Comparison of ENCODE assay signal across 1 cellular context in genomic region chr20:45340236-45340847, GRCh38.
A peak's percentile ranks its signal among the peaks of the same experiment; 100 is the strongest.
TF ChIP-seq lines count a peak whose summit lies in the region.

No MANE protein-coding gene starts in this region.

TF ChIP-seq in HepG2, 621 proteins besides CTCF, POLR2A, EP300 and RAD21 (continued from another document and continues in another):
- TF ChIP-seq E2F2 (CRISPR knock-in tag; IDR thresholded peaks at IDR 0.05; ENCODE audit: borderline replicate concordance), result no peak
- no peak for TF ChIP-seq SAFB2 (CRISPR knock-in tag; IDR thresholded peaks at IDR 0.05; ENCODE audit: borderline replicate concordance, low read depth)
- TF ChIP-seq ETV5 (CRISPR knock-in tag; IDR thresholded peaks at IDR 0.05; ENCODE audit: borderline replicate concordance), result peak; percentile 40; the same call in 1 of the 2 replicates
- no peak for TF ChIP-seq ZNF569 (CRISPR knock-in tag; IDR thresholded peaks at IDR 0.05; ENCODE audit: borderline replicate concordance)
- no peak for TF ChIP-seq TBP (CRISPR knock-in tag; IDR thresholded peaks at IDR 0.05)
- peak; percentile 79; the same call in 1 of the 2 replicates for TF ChIP-seq HMG20B (CRISPR knock-in tag; conservative IDR thresholded peaks at IDR 0.05)
- TF ChIP-seq HIVEP1 (CRISPR knock-in tag; IDR thresholded peaks at IDR 0.05), result no peak
- no peak for TF ChIP-seq ZNF296 (CRISPR knock-in tag; conservative IDR thresholded peaks at IDR 0.05)
- no peak for TF ChIP-seq ZNF234 (CRISPR knock-in tag; conservative IDR thresholded peaks at IDR 0.05)
- TF ChIP-seq HNRNPH1 (optimal IDR thresholded peaks at IDR 0.05; ENCODE audit: low read depth, low read length), result no peak
- TF ChIP-seq DDIT3 (CRISPR knock-in tag; IDR thresholded peaks at IDR 0.05), result no peak
- 0 out of 2 replicates have a peak, but pooled peaks have one; percentile 22 for TF ChIP-seq ZNF773 (CRISPR knock-in tag; IDR thresholded peaks at IDR 0.05; ENCODE audit: borderline replicate concordance)
- TF ChIP-seq ZNF782 (CRISPR knock-in tag; IDR thresholded peaks at IDR 0.05; ENCODE audit: borderline replicate concordance), result no peak
- no peak for TF ChIP-seq MYPOP (CRISPR knock-in tag; IDR thresholded peaks at IDR 0.05)
- no peak for TF ChIP-seq ZNF816 (CRISPR knock-in tag; IDR thresholded peaks at IDR 0.05; ENCODE audit: borderline replicate concordance)
- no peak; the same call in 1 of the 2 replicates for TF ChIP-seq ZBTB7A (CRISPR knock-in tag; IDR thresholded peaks at IDR 0.05)
- no peak for TF ChIP-seq ZNF776 (CRISPR knock-in tag; IDR thresholded peaks at IDR 0.05)
- peak; percentile 89; the same call in 1 of the 2 replicates for TF ChIP-seq ZBTB20 (CRISPR knock-in tag; IDR thresholded peaks at IDR 0.05; ENCODE audit: borderline replicate concordance, low read depth)
- no peak for TF ChIP-seq TOE1 (CRISPR knock-in tag; IDR thresholded peaks at IDR 0.05)
- peak; percentile 42; the same call in 1 of the 2 replicates for TF ChIP-seq ZNF264 (CRISPR knock-in tag; IDR thresholded peaks at IDR 0.05)
- no peak for TF ChIP-seq MLLT10 (CRISPR knock-in tag; IDR thresholded peaks at IDR 0.05)
- TF ChIP-seq CEBPG (CRISPR knock-in tag; IDR thresholded peaks at IDR 0.05), result no peak
- TF ChIP-seq IRF2 (CRISPR knock-in tag; IDR thresholded peaks at IDR 0.05), result no peak; the same call in 1 of the 2 replicates
- peak; percentile 59; the same call in 1 of the 2 replicates for TF ChIP-seq ZNF652 (CRISPR knock-in tag; IDR thresholded peaks at IDR 0.05; ENCODE audit: borderline replicate concordance, low read depth)
- TF ChIP-seq ZNF33A (CRISPR knock-in tag; IDR thresholded peaks at IDR 0.05; ENCODE audit: borderline replicate concordance), result no peak
- no peak for TF ChIP-seq PRPF4 (IDR thresholded peaks at IDR 0.05; ENCODE audit: low read depth, low read length, poor library complexity, severe bottlenecking)
- TF ChIP-seq, protein P1, sequence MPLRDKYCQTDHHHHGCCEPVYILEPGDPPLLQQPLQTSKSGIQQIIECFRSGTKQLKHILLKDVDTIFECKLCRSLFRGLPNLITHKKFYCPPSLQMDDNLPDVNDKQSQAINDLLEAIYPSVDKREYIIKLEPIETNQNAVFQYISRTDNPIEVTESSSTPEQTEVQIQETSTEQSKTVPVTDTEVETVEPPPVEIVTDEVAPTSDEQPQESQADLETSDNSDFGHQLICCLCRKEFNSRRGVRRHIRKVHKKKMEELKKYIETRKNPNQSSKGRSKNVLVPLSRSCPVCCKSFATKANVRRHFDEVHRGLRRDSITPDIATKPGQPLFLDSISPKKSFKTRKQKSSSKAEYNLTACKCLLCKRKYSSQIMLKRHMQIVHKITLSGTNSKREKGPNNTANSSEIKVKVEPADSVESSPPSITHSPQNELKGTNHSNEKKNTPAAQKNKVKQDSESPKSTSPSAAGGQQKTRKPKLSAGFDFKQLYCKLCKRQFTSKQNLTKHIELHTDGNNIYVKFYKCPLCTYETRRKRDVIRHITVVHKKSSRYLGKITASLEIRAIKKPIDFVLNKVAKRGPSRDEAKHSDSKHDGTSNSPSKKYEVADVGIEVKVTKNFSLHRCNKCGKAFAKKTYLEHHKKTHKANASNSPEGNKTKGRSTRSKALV (CRISPR knock-in tag; IDR thresholded peaks at IDR 0.05), result no peak
- TF ChIP-seq JUN (CRISPR knock-in tag; IDR thresholded peaks at IDR 0.05), result peak; percentile 77; the same call in 1 of the 2 replicates
- peak; percentile 74 for TF ChIP-seq GFI1 (CRISPR knock-in tag; IDR thresholded peaks at IDR 0.05; ENCODE audit: borderline replicate concordance)
- TF ChIP-seq AHR (CRISPR knock-in tag; IDR thresholded peaks at IDR 0.05), result no peak
- 0 out of 2 replicates have a peak, but pooled peaks have one; percentile 11 for TF ChIP-seq ZNF615 (CRISPR knock-in tag; IDR thresholded peaks at IDR 0.05; ENCODE audit: borderline replicate concordance)
- TF ChIP-seq, protein P2, sequence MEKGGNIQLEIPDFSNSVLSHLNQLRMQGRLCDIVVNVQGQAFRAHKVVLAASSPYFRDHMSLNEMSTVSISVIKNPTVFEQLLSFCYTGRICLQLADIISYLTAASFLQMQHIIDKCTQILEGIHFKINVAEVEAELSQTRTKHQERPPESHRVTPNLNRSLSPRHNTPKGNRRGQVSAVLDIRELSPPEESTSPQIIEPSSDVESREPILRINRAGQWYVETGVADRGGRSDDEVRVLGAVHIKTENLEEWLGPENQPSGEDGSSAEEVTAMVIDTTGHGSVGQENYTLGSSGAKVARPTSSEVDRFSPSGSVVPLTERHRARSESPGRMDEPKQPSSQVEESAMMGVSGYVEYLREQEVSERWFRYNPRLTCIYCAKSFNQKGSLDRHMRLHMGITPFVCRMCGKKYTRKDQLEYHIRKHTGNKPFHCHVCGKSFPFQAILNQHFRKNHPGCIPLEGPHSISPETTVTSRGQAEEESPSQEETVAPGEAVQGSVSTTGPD (CRISPR knock-in tag; IDR thresholded peaks at IDR 0.05), result no peak
- TF ChIP-seq CREM (IDR thresholded peaks at IDR 0.05), result no peak; the same call in 1 of the 2 replicates
- TF ChIP-seq CREM (CRISPR knock-in tag; IDR thresholded peaks at IDR 0.05), result no peak
- peak; percentile 85 for TF ChIP-seq MED1 (CRISPR knock-in tag; IDR thresholded peaks at IDR 0.05)
- TF ChIP-seq, protein P3, sequence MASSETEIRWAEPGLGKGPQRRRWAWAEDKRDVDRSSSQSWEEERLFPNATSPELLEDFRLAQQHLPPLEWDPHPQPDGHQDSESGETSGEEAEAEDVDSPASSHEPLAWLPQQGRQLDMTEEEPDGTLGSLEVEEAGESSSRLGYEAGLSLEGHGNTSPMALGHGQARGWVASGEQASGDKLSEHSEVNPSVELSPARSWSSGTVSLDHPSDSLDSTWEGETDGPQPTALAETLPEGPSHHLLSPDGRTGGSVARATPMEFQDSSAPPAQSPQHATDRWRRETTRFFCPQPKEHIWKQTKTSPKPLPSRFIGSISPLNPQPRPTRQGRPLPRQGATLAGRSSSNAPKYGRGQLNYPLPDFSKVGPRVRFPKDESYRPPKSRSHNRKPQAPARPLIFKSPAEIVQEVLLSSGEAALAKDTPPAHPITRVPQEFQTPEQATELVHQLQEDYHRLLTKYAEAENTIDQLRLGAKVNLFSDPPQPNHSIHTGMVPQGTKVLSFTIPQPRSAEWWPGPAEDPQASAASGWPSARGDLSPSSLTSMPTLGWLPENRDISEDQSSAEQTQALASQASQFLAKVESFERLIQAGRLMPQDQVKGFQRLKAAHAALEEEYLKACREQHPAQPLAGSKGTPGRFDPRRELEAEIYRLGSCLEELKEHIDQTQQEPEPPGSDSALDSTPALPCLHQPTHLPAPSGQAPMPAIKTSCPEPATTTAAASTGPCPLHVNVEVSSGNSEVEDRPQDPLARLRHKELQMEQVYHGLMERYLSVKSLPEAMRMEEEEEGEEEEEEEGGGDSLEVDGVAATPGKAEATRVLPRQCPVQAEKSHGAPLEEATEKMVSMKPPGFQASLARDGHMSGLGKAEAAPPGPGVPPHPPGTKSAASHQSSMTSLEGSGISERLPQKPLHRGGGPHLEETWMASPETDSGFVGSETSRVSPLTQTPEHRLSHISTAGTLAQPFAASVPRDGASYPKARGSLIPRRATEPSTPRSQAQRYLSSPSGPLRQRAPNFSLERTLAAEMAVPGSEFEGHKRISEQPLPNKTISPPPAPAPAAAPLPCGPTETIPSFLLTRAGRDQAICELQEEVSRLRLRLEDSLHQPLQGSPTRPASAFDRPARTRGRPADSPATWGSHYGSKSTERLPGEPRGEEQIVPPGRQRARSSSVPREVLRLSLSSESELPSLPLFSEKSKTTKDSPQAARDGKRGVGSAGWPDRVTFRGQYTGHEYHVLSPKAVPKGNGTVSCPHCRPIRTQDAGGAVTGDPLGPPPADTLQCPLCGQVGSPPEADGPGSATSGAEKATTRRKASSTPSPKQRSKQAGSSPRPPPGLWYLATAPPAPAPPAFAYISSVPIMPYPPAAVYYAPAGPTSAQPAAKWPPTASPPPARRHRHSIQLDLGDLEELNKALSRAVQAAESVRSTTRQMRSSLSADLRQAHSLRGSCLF (CRISPR knock-in tag; IDR thresholded peaks at IDR 0.05; ENCODE audit: borderline replicate concordance), result no peak
- no peak for TF ChIP-seq U2AF2 (IDR thresholded peaks at IDR 0.05; ENCODE audit: low read depth, low read length)
- no peak for TF ChIP-seq PBX3 (CRISPR knock-in tag; IDR thresholded peaks at IDR 0.05; ENCODE audit: borderline replicate concordance)
- no peak; the same call in 1 of the 2 replicates for TF ChIP-seq KDM6A (CRISPR knock-in tag; IDR thresholded peaks at IDR 0.05; ENCODE audit: low read depth)
- TF ChIP-seq ZNF567 (CRISPR knock-in tag; IDR thresholded peaks at IDR 0.05; ENCODE audit: borderline replicate concordance), result no peak
- TF ChIP-seq KAT8 (CRISPR knock-in tag; IDR thresholded peaks at IDR 0.05), result peak; percentile 50; the same call in 1 of the 2 replicates
- TF ChIP-seq CCDC6 (CRISPR knock-in tag; IDR thresholded peaks at IDR 0.05), result peak; percentile 56; the same call in 1 of the 2 replicates
- no peak; the same call in 1 of the 2 replicates for TF ChIP-seq KAT7 (CRISPR knock-in tag; IDR thresholded peaks at IDR 0.05; ENCODE audit: borderline replicate concordance)
- TF ChIP-seq ZNF883 (CRISPR knock-in tag; IDR thresholded peaks at IDR 0.05; ENCODE audit: not compliant biosample characterization), result no peak
- TF ChIP-seq ZNF124 (CRISPR knock-in tag; IDR thresholded peaks at IDR 0.05), result 0 out of 2 replicates have a peak, but pooled peaks have one; percentile 13
- TF ChIP-seq JUNB (CRISPR knock-in tag; IDR thresholded peaks at IDR 0.05; ENCODE audit: borderline replicate concordance), result no peak
- TF ChIP-seq ZNF879 (CRISPR knock-in tag; IDR thresholded peaks at IDR 0.05), result no peak
- TF ChIP-seq TBL1XR1 (IDR thresholded peaks at IDR 0.05; ENCODE audit: borderline replicate concordance, low read length, partially characterized antibody), result no peak
- TF ChIP-seq MAFF (IDR thresholded peaks at IDR 0.05; ENCODE audit: low read depth, low read length), result 0 out of 2 replicates have a peak, but pooled peaks have one; percentile 20
- peak; percentile 60; the same call in 1 of the 2 replicates for TF ChIP-seq ZNF614 (CRISPR knock-in tag; IDR thresholded peaks at IDR 0.05; ENCODE audit: borderline replicate concordance)
- no peak for TF ChIP-seq SALL2 (CRISPR knock-in tag; IDR thresholded peaks at IDR 0.05)
- TF ChIP-seq, protein P4, sequence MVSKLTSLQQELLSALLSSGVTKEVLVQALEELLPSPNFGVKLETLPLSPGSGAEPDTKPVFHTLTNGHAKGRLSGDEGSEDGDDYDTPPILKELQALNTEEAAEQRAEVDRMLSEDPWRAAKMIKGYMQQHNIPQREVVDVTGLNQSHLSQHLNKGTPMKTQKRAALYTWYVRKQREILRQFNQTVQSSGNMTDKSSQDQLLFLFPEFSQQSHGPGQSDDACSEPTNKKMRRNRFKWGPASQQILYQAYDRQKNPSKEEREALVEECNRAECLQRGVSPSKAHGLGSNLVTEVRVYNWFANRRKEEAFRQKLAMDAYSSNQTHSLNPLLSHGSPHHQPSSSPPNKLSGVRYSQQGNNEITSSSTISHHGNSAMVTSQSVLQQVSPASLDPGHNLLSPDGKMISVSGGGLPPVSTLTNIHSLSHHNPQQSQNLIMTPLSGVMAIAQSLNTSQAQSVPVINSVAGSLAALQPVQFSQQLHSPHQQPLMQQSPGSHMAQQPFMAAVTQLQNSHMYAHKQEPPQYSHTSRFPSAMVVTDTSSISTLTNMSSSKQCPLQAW (CRISPR knock-in tag; IDR thresholded peaks at IDR 0.05), result no peak
- TF ChIP-seq POGZ (CRISPR knock-in tag; IDR thresholded peaks at IDR 0.05), result no peak; the same call in 1 of the 2 replicates
- TF ChIP-seq, protein P5, sequence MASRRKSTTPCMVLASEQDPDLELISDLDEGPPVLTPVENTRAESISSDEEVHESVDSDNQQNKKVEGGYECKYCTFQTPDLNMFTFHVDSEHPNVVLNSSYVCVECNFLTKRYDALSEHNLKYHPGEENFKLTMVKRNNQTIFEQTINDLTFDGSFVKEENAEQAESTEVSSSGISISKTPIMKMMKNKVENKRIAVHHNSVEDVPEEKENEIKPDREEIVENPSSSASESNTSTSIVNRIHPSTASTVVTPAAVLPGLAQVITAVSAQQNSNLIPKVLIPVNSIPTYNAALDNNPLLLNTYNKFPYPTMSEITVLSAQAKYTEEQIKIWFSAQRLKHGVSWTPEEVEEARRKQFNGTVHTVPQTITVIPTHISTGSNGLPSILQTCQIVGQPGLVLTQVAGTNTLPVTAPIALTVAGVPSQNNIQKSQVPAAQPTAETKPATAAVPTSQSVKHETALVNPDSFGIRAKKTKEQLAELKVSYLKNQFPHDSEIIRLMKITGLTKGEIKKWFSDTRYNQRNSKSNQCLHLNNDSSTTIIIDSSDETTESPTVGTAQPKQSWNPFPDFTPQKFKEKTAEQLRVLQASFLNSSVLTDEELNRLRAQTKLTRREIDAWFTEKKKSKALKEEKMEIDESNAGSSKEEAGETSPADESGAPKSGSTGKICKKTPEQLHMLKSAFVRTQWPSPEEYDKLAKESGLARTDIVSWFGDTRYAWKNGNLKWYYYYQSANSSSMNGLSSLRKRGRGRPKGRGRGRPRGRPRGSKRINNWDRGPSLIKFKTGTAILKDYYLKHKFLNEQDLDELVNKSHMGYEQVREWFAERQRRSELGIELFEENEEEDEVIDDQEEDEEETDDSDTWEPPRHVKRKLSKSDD (CRISPR knock-in tag; IDR thresholded peaks at IDR 0.05; ENCODE audit: low read depth), result no peak
- TF ChIP-seq SP5 (CRISPR knock-in tag; IDR thresholded peaks at IDR 0.05; ENCODE audit: borderline replicate concordance, low read depth), result peak; percentile 93
